19 cellular contexts compared by ENCODE assay signal in genomic region chr18:26448714-26449159, GRCh38.
DNase-seq lines count a peak whose midpoint lies in the region; ATAC-seq and TF ChIP-seq lines count a peak whose summit lies in the region.
"Had no signal": no experiment of that assay in that cellular context is flagged by ENCODE, and none has a peak within 500 bp of the region (broad histone marks: within the 10 kb centered on the region; RNA-seq: fewer than 3 reads in every experiment).

No MANE protein-coding gene starts in this region.

- peak; percentile 53 for ATAC-seq in GM18517 (IDR thresholded peaks at IDR 0.05; ENCODE audit: unreplicated experiment)
- ATAC-seq in GM21619 (IDR thresholded peaks at IDR 0.05; ENCODE audit: unreplicated experiment) = peak; percentile 37
- peak; percentile 50 for ATAC-seq in memory B cell (ENCODE audit: low read depth)
- no peak for ATAC-seq in esophagus mucosa
- ATAC-seq in HG02884 (IDR thresholded peaks at IDR 0.05; ENCODE audit: unreplicated experiment) = no peak
- ATAC-seq: natural killer cell; psoas muscle; stimulated activated naive CD8-positive, alpha-beta T cell treated with anti-CD3 and anti-CD28 coated beads, Interleukin-15, amount 100 ng/mL, for 72 hours had no signal

- peak; percentile 75 for DNase-seq in MM.1S
- no peak for DNase-seq in memory B cell (ENCODE audit: low spot score in 2 of 2)
- no peak for DNase-seq in NCI-H2081 (lab: John Stamatoyannopoulos, UW)
- no peak for DNase-seq in stimulated activated naive CD4-positive, alpha-beta T cell treated with Interleukin-2 at 50 U/mL for 16 hours (lab: John Stamatoyannopoulos, UW)
- DNase-seq: activated B cell treated with CpG ODN at 0.5 μM for 24 hours; aorta; COR-L47; MG63; natural killer cell; NCI-H2107; NCI-H748 treated with DMSO at 0.1 percent for 48 hours; psoas muscle; stimulated activated naive CD8-positive, alpha-beta T cell treated with anti-CD3 and anti-CD28 coated beads, Interleukin-15, amount 100 ng/mL, for 72 hours; T-helper 1 cell had no signal

- H3K36me3 Mint-ChIP-seq in memory B cell = peaks cover 1% of the 10 kb centered on the region
- H3K36me3 Mint-ChIP-seq: natural killer cell had no signal

- no peak overlapping the region for H3K4me3 Mint-ChIP-seq in memory B cell
- H3K4me3 Mint-ChIP-seq: activated B cell treated with CpG ODN at 0.5 μM for 24 hours; natural killer cell; stimulated activated naive CD8-positive, alpha-beta T cell treated with anti-CD3 and anti-CD28 coated beads, Interleukin-15, amount 100 ng/mL, for 72 hours had no signal

- no peak overlapping the region for H2AFZ ChIP-seq in MM.1S (ENCODE audit: low read length)

- peak overlapping the region; percentile 38; the same call in 1 of the 2 replicates for H3K27ac ChIP-seq in MM.1S (ENCODE audit: low read length)
- H3K27ac ChIP-seq: psoas muscle, RWPE1 had no signal

- no peaks in the 10 kb centered on the region for H3K79me2 ChIP-seq in MM.1S (ENCODE audit: low read length)

- H4K20me1 ChIP-seq in MM.1S (ENCODE audit: insufficient read depth, low read length) = no peaks in the 10 kb centered on the region

- no peak overlapping the region for H3K9ac ChIP-seq in MM.1S (ENCODE audit: low read length)

- no peaks in the 10 kb centered on the region; the same call in 1 of the 2 replicates for H3K27me3 ChIP-seq in MM.1S (replicated peaks; ENCODE audit: insufficient read depth, low read length)
- H3K27me3 ChIP-seq: MG63 had no signal

- H3K27ac Mint-ChIP-seq in memory B cell = no peak overlapping the region
- H3K27ac Mint-ChIP-seq: activated B cell treated with CpG ODN at 0.5 μM for 24 hours; natural killer cell; stimulated activated naive CD8-positive, alpha-beta T cell treated with anti-CD3 and anti-CD28 coated beads, Interleukin-15, amount 100 ng/mL, for 72 hours had no signal

- peaks cover 21% of the 10 kb centered on the region for H3K4me1 ChIP-seq in MM.1S (ENCODE audit: low read length)
- H3K4me1 ChIP-seq: psoas muscle had no signal

- no peaks in the 10 kb centered on the region for H3K9me3 Mint-ChIP-seq in memory B cell
- H3K9me3 Mint-ChIP-seq: stimulated activated naive CD8-positive, alpha-beta T cell treated with anti-CD3 and anti-CD28 coated beads, Interleukin-15, amount 100 ng/mL, for 72 hours had no signal

- peaks cover 18% of the 10 kb centered on the region for H3F3A ChIP-seq in MM.1S (ENCODE audit: insufficient read depth, low read length)

- H3K27me3 Mint-ChIP-seq in memory B cell = peaks cover 13% of the 10 kb centered on the region

- H3K9me3 ChIP-seq in MM.1S (replicated peaks; ENCODE audit: insufficient read depth, low read length) = no peaks in the 10 kb centered on the region
- H3K9me3 ChIP-seq: psoas muscle had no signal

- peak overlapping the region; percentile 49 for H3K4me3 ChIP-seq in MM.1S (ENCODE audit: low read length)
- H3K4me3 ChIP-seq: MG63, psoas muscle had no signal

- TF ChIP-seq CTCF in MM.1S (IDR thresholded peaks at IDR 0.05; ENCODE audit: low read length) = no peak

- H3K4me1 Mint-ChIP-seq in memory B cell = peaks cover 8% of the 10 kb centered on the region
- H3K4me1 Mint-ChIP-seq: natural killer cell; stimulated activated naive CD8-positive, alpha-beta T cell treated with anti-CD3 and anti-CD28 coated beads, Interleukin-15, amount 100 ng/mL, for 72 hours had no signal

- no peaks in the 10 kb centered on the region for H3K9me2 ChIP-seq in MM.1S (replicated peaks; ENCODE audit: insufficient read depth, low read length)

- peak overlapping the region; percentile 80 for H3K4me2 ChIP-seq in MM.1S (ENCODE audit: low read depth, low read length)

- H3K36me3 ChIP-seq in MM.1S (replicated peaks; ENCODE audit: insufficient read depth, low read length) = no peaks in the 10 kb centered on the region
- H3K36me3 ChIP-seq: MG63 had no signal

Comparison
In these comparisons a context has a peak if more than half of its experiments do, and no peak if none do; other contexts are left out.
1. ATAC-seq: peak in GM18517 (single experiment), GM21619 (single experiment) and memory B cell (single experiment); none in esophagus mucosa (single experiment) and HG02884 (single experiment).